1 cellular context compared by ENCODE assay signal in genomic region chr15:51884041-51884440, GRCh38.
TF ChIP-seq lines count a peak whose summit lies in the region.

No MANE protein-coding gene starts in this region.

TF ChIP-seq in K562, 482 proteins besides CTCF, POLR2A, EP300 and RAD21 (continued from another document):
- TF ChIP-seq PRDM10 (IDR thresholded peaks at IDR 0.05; ENCODE audit: partially characterized antibody) = no peak
- no peak for TF ChIP-seq PML (IDR thresholded peaks at IDR 0.05; ENCODE audit: low read length)
